In the genomic region with DNA sequence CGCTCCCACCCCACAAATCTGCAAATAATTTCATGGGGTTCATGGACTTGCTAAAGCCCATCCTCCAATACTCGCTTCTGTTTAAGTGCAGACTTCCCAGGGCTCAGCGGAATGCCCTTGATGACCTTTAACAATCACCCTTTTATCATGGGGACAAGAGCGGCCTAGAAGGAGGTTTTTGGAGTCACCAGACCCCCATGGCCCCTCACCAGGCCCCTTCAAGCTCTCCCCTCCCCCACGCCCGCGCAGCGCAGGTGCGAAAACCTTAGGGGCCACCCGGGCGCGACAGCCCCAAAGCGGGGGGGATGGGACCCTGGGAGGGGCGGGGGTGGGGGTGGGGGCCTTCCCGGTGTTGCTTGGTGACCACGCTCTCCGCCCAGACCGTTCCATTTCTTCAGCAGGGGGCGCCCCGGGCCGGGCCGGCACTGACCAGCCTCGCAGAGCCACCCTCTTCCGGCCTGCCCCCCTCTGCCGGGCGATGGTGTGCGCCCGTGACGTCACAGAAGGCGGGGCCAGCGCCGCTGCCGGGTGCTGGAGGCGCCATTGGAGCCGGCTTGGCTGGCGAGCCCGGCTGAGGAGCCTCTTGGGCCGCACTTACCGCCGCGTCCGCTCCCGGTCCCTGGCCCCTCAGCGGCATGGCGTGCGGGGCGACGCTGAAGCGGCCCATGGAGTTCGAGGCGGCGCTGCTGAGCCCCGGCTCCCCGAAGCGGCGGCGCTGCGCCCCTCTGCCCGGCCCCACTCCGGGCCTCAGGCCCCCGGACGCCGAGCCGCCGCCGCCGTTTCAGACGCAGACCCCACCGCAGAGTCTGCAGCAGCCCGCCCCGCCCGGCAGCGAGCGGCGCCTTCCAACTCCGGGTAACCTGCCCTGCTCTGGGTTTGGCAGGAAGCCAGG, we compare ENCODE assay signal across 1 cellular context.
TF ChIP-seq lines count a peak whose summit lies in the region.

A gene with protein sequence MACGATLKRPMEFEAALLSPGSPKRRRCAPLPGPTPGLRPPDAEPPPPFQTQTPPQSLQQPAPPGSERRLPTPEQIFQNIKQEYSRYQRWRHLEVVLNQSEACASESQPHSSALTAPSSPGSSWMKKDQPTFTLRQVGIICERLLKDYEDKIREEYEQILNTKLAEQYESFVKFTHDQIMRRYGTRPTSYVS (plus strand): TSS at position 531 of the 892 bp plus-strand sequence. CDS start 105 bp downstream, at position 636.

TF ChIP-seq in SK-N-SH, 30 proteins besides CTCF, POLR2A, EP300 and RAD21 (continued from another document):
- TF ChIP-seq JUND (IDR thresholded peaks at IDR 0.05) = peak; percentile 45; the same call in 1 of the 2 replicates
- TF ChIP-seq FOXM1 (IDR thresholded peaks at IDR 0.05; ENCODE audit: low read depth) = no peak
- TF ChIP-seq RCOR1 (IDR thresholded peaks at IDR 0.05; ENCODE audit: low read length) = no peak
- TF ChIP-seq, protein P1, sequence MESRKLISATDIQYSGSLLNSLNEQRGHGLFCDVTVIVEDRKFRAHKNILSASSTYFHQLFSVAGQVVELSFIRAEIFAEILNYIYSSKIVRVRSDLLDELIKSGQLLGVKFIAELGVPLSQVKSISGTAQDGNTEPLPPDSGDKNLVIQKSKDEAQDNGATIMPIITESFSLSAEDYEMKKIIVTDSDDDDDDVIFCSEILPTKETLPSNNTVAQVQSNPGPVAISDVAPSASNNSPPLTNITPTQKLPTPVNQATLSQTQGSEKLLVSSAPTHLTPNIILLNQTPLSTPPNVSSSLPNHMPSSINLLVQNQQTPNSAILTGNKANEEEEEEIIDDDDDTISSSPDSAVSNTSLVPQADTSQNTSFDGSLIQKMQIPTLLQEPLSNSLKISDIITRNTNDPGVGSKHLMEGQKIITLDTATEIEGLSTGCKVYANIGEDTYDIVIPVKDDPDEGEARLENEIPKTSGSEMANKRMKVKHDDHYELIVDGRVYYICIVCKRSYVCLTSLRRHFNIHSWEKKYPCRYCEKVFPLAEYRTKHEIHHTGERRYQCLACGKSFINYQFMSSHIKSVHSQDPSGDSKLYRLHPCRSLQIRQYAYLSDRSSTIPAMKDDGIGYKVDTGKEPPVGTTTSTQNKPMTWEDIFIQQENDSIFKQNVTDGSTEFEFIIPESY (IDR thresholded peaks at IDR 0.05; ENCODE audit: borderline replicate concordance, low read depth) = no peak
- TF ChIP-seq TEAD4 (IDR thresholded peaks at IDR 0.05; ENCODE audit: borderline replicate concordance, insufficient read depth) = no peak
- 0 out of 2 replicates have a peak, but pooled peaks have one; percentile 18 for TF ChIP-seq REST (IDR thresholded peaks at IDR 0.05; ENCODE audit: low read depth, low read length)
- TF ChIP-seq NRF1 (IDR thresholded peaks at IDR 0.05; ENCODE audit: low read depth, low read length) = no peak
- peak; percentile 85 for TF ChIP-seq ELF1 (IDR thresholded peaks at IDR 0.05)
- peak; percentile 5; the same call in 1 of the 2 replicates for TF ChIP-seq TCF12 (IDR thresholded peaks at IDR 0.05)
- peak; percentile 92 for TF ChIP-seq POLR2AphosphoS5 (IDR thresholded peaks at IDR 0.05; ENCODE audit: low read depth, low read length)
- TF ChIP-seq RFX5 (IDR thresholded peaks at IDR 0.05; ENCODE audit: low read length) = no peak
